16 cellular contexts compared by ENCODE assay signal in genomic region chr1:43870306-43870705, GRCh38.
DNase-seq lines count a peak whose midpoint lies in the region; ATAC-seq and TF ChIP-seq lines count a peak whose summit lies in the region.
"Had no signal": no experiment of that assay in that cellular context is flagged by ENCODE, and none has a peak within 500 bp of the region (broad histone marks: within the 10 kb centered on the region; RNA-seq: fewer than 3 reads in every experiment).

No MANE protein-coding gene starts in this region.

- no peak overlapping the region for H3K4me3 Mint-ChIP-seq in effector memory CD8-positive, alpha-beta T cell
- H3K4me3 Mint-ChIP-seq in stimulated activated effector memory CD8-positive, alpha-beta T cell treated with anti-CD3 and anti-CD28 coated beads, Interleukin-12 subunit alpha, Interleukin-12 subunit beta, amount 100 ng/mL, for 72 hours, result no peak overlapping the region
- H3K4me3 Mint-ChIP-seq: CD8-positive, alpha-beta T cell had no signal

- no peak for TF ChIP-seq CTCF in breast epithelium (IDR thresholded peaks at IDR 0.05)

- no peak for ATAC-seq in effector memory CD8-positive, alpha-beta T cell (replicated peaks)
- no peak for ATAC-seq in stimulated activated effector memory CD8-positive, alpha-beta T cell treated with anti-CD3 and anti-CD28 coated beads, Interleukin-12 subunit alpha, Interleukin-12 subunit beta, amount 100 ng/mL, for 72 hours
- ATAC-seq: CD8-positive, alpha-beta T cell had no signal

- intact Hi-C loops in breast epithelium (cut with DNase I; ENCODE audit: low total_unique reads), result no loop called here

- DNase-seq in ELF-1 (ENCODE audit: low read depth, low spot score) (peak; percentile 34), NCI-H2029 treated with DMSO at 0.1 percent for 48 hours (lab: John Stamatoyannopoulos, UW) (no peak), breast epithelium (ENCODE audit: low spot score in 2 of 2) (no peak), NCI-H1092 treated with DMSO at 0.1 percent for 48 hours (lab: John Stamatoyannopoulos, UW) (no peak)
- no peak for DNase-seq in effector memory CD8-positive, alpha-beta T cell
- DNase-seq in stimulated activated effector memory CD8-positive, alpha-beta T cell treated with anti-CD3 and anti-CD28 coated beads, Interleukin-12 subunit alpha, Interleukin-12 subunit beta, amount 100 ng/mL, for 72 hours (ENCODE audit: low spot score in 2 of 2), result no peak
- DNase-seq: ACHN, COR-L47, DND-41, GF-D8, HCEC 1CT, IMR-90, KBM-7 had no signal

- H3K27ac ChIP-seq in BLaER1, result 0 out of 2 replicates have a peak overlapping the region, but pooled peaks have one; percentile 27
- H3K27ac ChIP-seq in breast epithelium, result peak overlapping the region in 1 of 2 donors; percentile 7
- H3K27ac ChIP-seq: C4-2B had no signal

- H3K4me1 ChIP-seq in BLaER1 (peaks cover 32% of the 10 kb centered on the region), breast epithelium (no peaks in the 10 kb centered on the region)

- no peaks in the 10 kb centered on the region for H3K27me3 ChIP-seq in BLaER1
- no peaks in the 10 kb centered on the region for H3K27me3 ChIP-seq in breast epithelium

- no peaks in the 10 kb centered on the region for H3K9me3 Mint-ChIP-seq in effector memory CD8-positive, alpha-beta T cell
- no peaks in the 10 kb centered on the region for H3K9me3 Mint-ChIP-seq in stimulated activated effector memory CD8-positive, alpha-beta T cell treated with anti-CD3 and anti-CD28 coated beads, Interleukin-12 subunit alpha, Interleukin-12 subunit beta, amount 100 ng/mL, for 72 hours
- H3K9me3 Mint-ChIP-seq: CD8-positive, alpha-beta T cell had no signal

- TF ChIP-seq POLR2A in breast epithelium (IDR thresholded peaks at IDR 0.05), result no peak

- H3K9ac ChIP-seq in BLaER1, result no peak overlapping the region

- H3K4me2 ChIP-seq in BLaER1, result peak overlapping the region; percentile 27

- no peaks in the 10 kb centered on the region for H3K4me1 Mint-ChIP-seq in effector memory CD8-positive, alpha-beta T cell (ENCODE audit: low read depth in 2 of 2)
- H3K4me1 Mint-ChIP-seq in stimulated activated effector memory CD8-positive, alpha-beta T cell treated with anti-CD3 and anti-CD28 coated beads, Interleukin-12 subunit alpha, Interleukin-12 subunit beta, amount 100 ng/mL, for 72 hours, result peaks cover 22% of the 10 kb centered on the region

- H4K20me1 ChIP-seq in BLaER1, result no peaks in the 10 kb centered on the region

- H3K36me3 Mint-ChIP-seq in effector memory CD8-positive, alpha-beta T cell (ENCODE audit: insufficient read depth), result no peaks in the 10 kb centered on the region
- no peaks in the 10 kb centered on the region for H3K36me3 Mint-ChIP-seq in stimulated activated effector memory CD8-positive, alpha-beta T cell treated with anti-CD3 and anti-CD28 coated beads, Interleukin-12 subunit alpha, Interleukin-12 subunit beta, amount 100 ng/mL, for 72 hours

- H3K4me3 ChIP-seq in BLaER1 (no peak overlapping the region), breast epithelium (no peak overlapping the region)

- H3K27ac Mint-ChIP-seq in effector memory CD8-positive, alpha-beta T cell, result peak overlapping the region; percentile 13 to 32
- H3K27ac Mint-ChIP-seq in stimulated activated effector memory CD8-positive, alpha-beta T cell treated with anti-CD3 and anti-CD28 coated beads, Interleukin-12 subunit alpha, Interleukin-12 subunit beta, amount 100 ng/mL, for 72 hours, result peak overlapping the region; percentile 72
- H3K27ac Mint-ChIP-seq: CD8-positive, alpha-beta T cell had no signal

- H3K27me3 Mint-ChIP-seq in effector memory CD8-positive, alpha-beta T cell, result no peaks in the 10 kb centered on the region

- H3K9me3 ChIP-seq in BLaER1 (no peaks in the 10 kb centered on the region), breast epithelium (no peaks in the 10 kb centered on the region)

- H3K36me3 ChIP-seq in BLaER1, result peaks cover 10% of the 10 kb centered on the region; the same call in 1 of the 2 replicates
- H3K36me3 ChIP-seq in breast epithelium, result no peaks in the 10 kb centered on the region
